Comparison of ENCODE assay signal across 12 cellular contexts in genomic region chr18:55861266-55861665, GRCh38.
DNase-seq lines count a peak whose midpoint lies in the region; ATAC-seq and TF ChIP-seq lines count a peak whose summit lies in the region.
"Had no signal": no experiment of that assay in that cellular context is flagged by ENCODE, and none has a peak within 500 bp of the region (broad histone marks: within the 10 kb centered on the region; RNA-seq: fewer than 3 reads in every experiment).

No MANE protein-coding gene starts in this region.

- H3K27ac ChIP-seq in GM23248 (no peak overlapping the region), RWPE2 (ENCODE audit: poor library complexity, severe bottlenecking) (no peak overlapping the region), psoas muscle (no peak overlapping the region)
- H3K27ac ChIP-seq: SJSA1 had no signal

- H3K4me2 ChIP-seq in GM23248 (ENCODE audit: unreplicated experiment): peak overlapping the region; percentile 46

- peaks cover 26% of the 10 kb centered on the region for H3F3A ChIP-seq in GM23248 (ENCODE audit: insufficient read depth)

- H3K9me3 ChIP-seq in GM23248 (ENCODE audit: low read depth) (no peaks in the 10 kb centered on the region), RWPE2 (ENCODE audit: severe bottlenecking) (no peaks in the 10 kb centered on the region), psoas muscle (no peaks in the 10 kb centered on the region)
- H3K9me3 ChIP-seq: SJSA1 had no signal

- DNase-seq in GM23248 (peak; percentile 68), RWPE2 (ENCODE audit: low spot score) (no peak), foreskin fibroblast (peak; percentile 48 to 76), psoas muscle (no peak), NCI-H2196 treated with DMSO at 0.1 percent for 48 hours (lab: John Stamatoyannopoulos, UW; ENCODE audit: unreplicated experiment) (no peak), AG08395 (ENCODE audit: low spot score) (no peak)
- DNase-seq: effector CD8-positive, alpha-beta T cell; stimulated activated CD4-positive, alpha-beta T cell treated with anti-CD3 and anti-CD28 coated beads, Interleukin-4, amount 100 ng/mL, for 24 hours had no signal

- 12 to 14% methylated on average over 6 of the region's 6 CpGs for WGBS in GM23248 (ENCODE audit: low coverage in 1 of 2, low lambda C conversion rate in 2 of 2, missing lambda C conversion rate in 2 of 2), 2 experiments
- 52 to 68% (median 54%) methylated on average over 6 of the region's 6 CpGs for WGBS in psoas muscle, 3 donors

- H3K36me3 ChIP-seq in GM23248 (ENCODE audit: low read depth) (no peaks in the 10 kb centered on the region), RWPE2 (ENCODE audit: low read depth) (no peaks in the 10 kb centered on the region), psoas muscle (ENCODE audit: insufficient read depth in 1 of 2, low read depth in 1 of 2) (no peaks in the 10 kb centered on the region)
- H3K36me3 ChIP-seq: SJSA1 had no signal

- no peak overlapping the region for H2AFZ ChIP-seq in GM23248

- H3K4me1 ChIP-seq in GM23248 (ENCODE audit: insufficient read depth) (peaks cover 43% of the 10 kb centered on the region), RWPE2 (ENCODE audit: insufficient read depth, poor library complexity, severe bottlenecking) (peaks cover 23% of the 10 kb centered on the region), psoas muscle (peaks cover 8% of the 10 kb centered on the region)

- intact Hi-C loops in psoas muscle (cut with DNase I): loop anchor here in 1 of 2 donors (10.0 kb wide), 1 partner anchor 446 kb away; no protein-coding TSS in a partner anchor

- ATAC-seq in RWPE2 (ENCODE audit: low read depth) (0 out of 3 replicates have a peak, but pooled peaks have one; percentile 40), psoas muscle (no peak), HG02870 (IDR thresholded peaks at IDR 0.05; ENCODE audit: unreplicated experiment) (no peak), HG03108 (IDR thresholded peaks at IDR 0.05; ENCODE audit: unreplicated experiment) (no peak)
- ATAC-seq: HCT116 had no signal

- no peaks in the 10 kb centered on the region for H3K79me2 ChIP-seq in GM23248 (ENCODE audit: insufficient read depth)

- H3K4me3 ChIP-seq in GM23248 (no peak overlapping the region), RWPE2 (ENCODE audit: severe bottlenecking) (no peak overlapping the region), foreskin fibroblast (ENCODE audit: low read depth in 1 of 2, low read length in 2 of 2) (no peak overlapping the region), psoas muscle (no peak overlapping the region)
- H3K4me3 ChIP-seq: SJSA1 had no signal

- H4K20me1 ChIP-seq in GM23248 (ENCODE audit: insufficient read depth): no peaks in the 10 kb centered on the region

- H3K9ac ChIP-seq in GM23248: no peak overlapping the region

- TF ChIP-seq CTCF in RWPE2 (IDR thresholded peaks at IDR 0.05; ENCODE audit: poor library complexity, severe bottlenecking): peak; percentile 67
- TF ChIP-seq CTCF in foreskin fibroblast (IDR thresholded peaks at IDR 0.05; ENCODE audit: low read depth, low read length): peak; percentile 81
- peak; percentile 23 for TF ChIP-seq CTCF in psoas muscle (IDR thresholded peaks at IDR 0.05)

- H3K9me2 ChIP-seq in GM23248 (ENCODE audit: insufficient read depth): no peaks in the 10 kb centered on the region

- in situ Hi-C loops in GM23248 (cut with MboI): loop anchor here (5.0 to 25.0 kb wide), 2 partner anchors 444 to 701 kb away; no protein-coding TSS in a partner anchor

- no peaks in the 10 kb centered on the region for H3K27me3 ChIP-seq in GM23248 (replicated peaks; ENCODE audit: insufficient read depth)
- H3K27me3 ChIP-seq in RWPE2 (ENCODE audit: insufficient read depth, poor library complexity, severe bottlenecking): no peaks in the 10 kb centered on the region
- H3K27me3 ChIP-seq in psoas muscle (ENCODE audit: insufficient read depth in 3 of 3, low read length in 2 of 3): peaks cover 0 to 66% (median 7%) of the 10 kb centered on the region in 3 donors
- H3K27me3 ChIP-seq: SJSA1 had no signal

Comparison
In these comparisons a context has a peak if more than half of its experiments do, and no peak if none do; other contexts are left out.
1. DNase-seq: peak in GM23248 (single experiment) and foreskin fibroblast (2 of 2); none in RWPE2 (single experiment), psoas muscle (0 of 2), NCI-H2196 treated with DMSO at 0.1 percent for 48 hours (single experiment) and AG08395 (single experiment).
2. CTCF ChIP-seq: peak in every context shown above with its lines; median percentile 81 in foreskin fibroblast; 67 in RWPE2; 23 in psoas muscle.